1 cellular context compared by ENCODE assay signal in the genomic region with DNA sequence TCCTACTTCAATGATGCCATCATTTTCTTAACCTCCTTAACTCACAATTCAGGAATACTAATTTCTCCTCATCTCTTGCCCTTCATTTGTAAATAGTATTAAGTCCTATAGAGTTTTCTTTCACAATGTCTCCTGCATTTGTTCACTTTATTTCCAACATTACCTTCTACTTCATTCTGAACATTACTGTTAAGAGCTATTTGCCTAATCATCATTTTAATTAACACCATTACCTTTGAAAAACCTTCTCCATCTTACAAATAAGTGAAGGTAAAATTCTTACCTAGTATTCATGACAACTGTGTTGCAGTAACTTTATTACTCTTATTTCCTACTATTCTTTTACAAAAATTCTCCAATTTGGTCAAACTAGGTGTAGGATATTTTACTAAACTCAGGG.
A peak's percentile ranks its signal among the peaks of the same experiment; 100 is the strongest.
TF ChIP-seq lines count a peak whose summit lies in the region.

No MANE protein-coding gene starts in this region.

TF ChIP-seq in K562, 482 proteins besides CTCF, POLR2A, EP300 and RAD21 (continued from another document):
- TF ChIP-seq ZNF134 (CRISPR knock-in tag; conservative IDR thresholded peaks at IDR 0.05) = no peak
- TF ChIP-seq POLR2B (IDR thresholded peaks at IDR 0.05; ENCODE audit: low read depth, partially characterized antibody) = no peak
- no peak for TF ChIP-seq MXI1 (IDR thresholded peaks at IDR 0.05; ENCODE audit: low read depth, low read length)
- TF ChIP-seq MAFF (IDR thresholded peaks at IDR 0.05; ENCODE audit: low read length) = peak; percentile 27; the same call in 1 of the 2 replicates
